ENCODE assay signal across 1 cellular context in the genomic region with DNA sequence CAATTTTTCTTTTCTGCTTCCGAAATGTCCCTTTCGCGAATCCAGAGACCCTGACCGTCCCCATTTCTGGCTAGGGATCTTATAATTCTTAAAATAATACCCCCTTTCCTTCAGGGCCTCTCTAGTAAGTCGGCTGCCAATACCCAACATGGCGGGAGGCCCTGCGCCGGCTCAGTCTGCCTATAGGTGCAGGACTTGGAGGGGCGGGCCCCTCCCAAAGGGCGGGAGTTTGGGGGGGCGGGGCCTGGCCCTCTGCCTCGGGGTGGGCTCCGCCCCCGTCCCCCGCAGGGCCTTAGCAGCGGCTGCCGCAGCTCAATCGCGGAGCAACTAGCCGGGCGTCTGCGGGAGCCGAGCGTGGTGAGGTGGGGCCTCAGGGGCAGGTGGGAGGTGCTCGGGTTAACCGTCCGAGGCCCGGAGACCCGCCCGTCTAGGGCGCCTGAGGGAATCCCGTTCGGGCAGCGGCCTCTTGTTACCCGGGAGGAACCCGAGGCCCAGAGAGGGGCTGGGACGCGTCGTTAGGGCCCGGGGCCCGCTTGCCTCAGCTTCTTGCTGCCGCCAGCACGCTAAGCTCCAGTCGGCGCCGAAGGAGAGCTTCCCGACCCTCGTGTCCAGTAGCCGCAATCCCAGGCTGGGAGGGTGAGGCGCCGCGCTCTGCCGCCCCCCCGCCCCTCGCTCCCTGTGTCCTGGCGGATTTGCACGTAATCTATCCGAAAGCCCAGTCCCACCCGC.
A peak's percentile ranks its signal among the peaks of the same experiment; 100 is the strongest.
TF ChIP-seq lines count a peak whose summit lies in the region.

A gene with protein sequence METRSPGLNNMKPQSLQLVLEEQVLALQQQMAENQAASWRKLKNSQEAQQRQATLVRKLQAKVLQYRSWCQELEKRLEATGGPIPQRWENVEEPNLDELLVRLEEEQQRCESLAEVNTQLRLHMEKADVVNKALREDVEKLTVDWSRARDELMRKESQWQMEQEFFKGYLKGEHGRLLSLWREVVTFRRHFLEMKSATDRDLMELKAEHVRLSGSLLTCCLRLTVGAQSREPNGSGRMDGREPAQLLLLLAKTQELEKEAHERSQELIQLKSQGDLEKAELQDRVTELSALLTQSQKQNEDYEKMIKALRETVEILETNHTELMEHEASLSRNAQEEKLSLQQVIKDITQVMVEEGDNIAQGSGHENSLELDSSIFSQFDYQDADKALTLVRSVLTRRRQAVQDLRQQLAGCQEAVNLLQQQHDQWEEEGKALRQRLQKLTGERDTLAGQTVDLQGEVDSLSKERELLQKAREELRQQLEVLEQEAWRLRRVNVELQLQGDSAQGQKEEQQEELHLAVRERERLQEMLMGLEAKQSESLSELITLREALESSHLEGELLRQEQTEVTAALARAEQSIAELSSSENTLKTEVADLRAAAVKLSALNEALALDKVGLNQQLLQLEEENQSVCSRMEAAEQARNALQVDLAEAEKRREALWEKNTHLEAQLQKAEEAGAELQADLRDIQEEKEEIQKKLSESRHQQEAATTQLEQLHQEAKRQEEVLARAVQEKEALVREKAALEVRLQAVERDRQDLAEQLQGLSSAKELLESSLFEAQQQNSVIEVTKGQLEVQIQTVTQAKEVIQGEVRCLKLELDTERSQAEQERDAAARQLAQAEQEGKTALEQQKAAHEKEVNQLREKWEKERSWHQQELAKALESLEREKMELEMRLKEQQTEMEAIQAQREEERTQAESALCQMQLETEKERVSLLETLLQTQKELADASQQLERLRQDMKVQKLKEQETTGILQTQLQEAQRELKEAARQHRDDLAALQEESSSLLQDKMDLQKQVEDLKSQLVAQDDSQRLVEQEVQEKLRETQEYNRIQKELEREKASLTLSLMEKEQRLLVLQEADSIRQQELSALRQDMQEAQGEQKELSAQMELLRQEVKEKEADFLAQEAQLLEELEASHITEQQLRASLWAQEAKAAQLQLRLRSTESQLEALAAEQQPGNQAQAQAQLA (N-terminal part only) (plus strand): TSS at position 718 of the 729 bp plus-strand sequence. CDS start 6,770 bp downstream, outside the sequence.

TF ChIP-seq in K562, 482 proteins besides CTCF, POLR2A, EP300 and RAD21 (continued from another document and continues in another):
- TF ChIP-seq, protein P1, sequence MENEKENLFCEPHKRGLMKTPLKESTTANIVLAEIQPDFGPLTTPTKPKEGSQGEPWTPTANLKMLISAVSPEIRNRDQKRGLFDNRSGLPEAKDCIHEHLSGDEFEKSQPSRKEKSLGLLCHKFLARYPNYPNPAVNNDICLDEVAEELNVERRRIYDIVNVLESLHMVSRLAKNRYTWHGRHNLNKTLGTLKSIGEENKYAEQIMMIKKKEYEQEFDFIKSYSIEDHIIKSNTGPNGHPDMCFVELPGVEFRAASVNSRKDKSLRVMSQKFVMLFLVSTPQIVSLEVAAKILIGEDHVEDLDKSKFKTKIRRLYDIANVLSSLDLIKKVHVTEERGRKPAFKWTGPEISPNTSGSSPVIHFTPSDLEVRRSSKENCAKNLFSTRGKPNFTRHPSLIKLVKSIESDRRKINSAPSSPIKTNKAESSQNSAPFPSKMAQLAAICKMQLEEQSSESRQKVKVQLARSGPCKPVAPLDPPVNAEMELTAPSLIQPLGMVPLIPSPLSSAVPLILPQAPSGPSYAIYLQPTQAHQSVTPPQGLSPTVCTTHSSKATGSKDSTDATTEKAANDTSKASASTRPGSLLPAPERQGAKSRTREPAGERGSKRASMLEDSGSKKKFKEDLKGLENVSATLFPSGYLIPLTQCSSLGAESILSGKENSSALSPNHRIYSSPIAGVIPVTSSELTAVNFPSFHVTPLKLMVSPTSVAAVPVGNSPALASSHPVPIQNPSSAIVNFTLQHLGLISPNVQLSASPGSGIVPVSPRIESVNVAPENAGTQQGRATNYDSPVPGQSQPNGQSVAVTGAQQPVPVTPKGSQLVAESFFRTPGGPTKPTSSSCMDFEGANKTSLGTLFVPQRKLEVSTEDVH (IDR thresholded peaks at IDR 0.05; ENCODE audit: low read depth, partially characterized antibody): peak; percentile 23
- TF ChIP-seq TEAD1 (CRISPR knock-in tag; IDR thresholded peaks at IDR 0.05) (no peak), GATAD2B (IDR thresholded peaks at IDR 0.05; ENCODE audit: borderline replicate concordance) (no peak), ZNF274 (IDR thresholded peaks at IDR 0.05; ENCODE audit: borderline replicate concordance, low read depth, low read length) (no peak), SP1 (CRISPR knock-in tag; IDR thresholded peaks at IDR 0.05) (peak; percentile 81), CTBP1 (IDR thresholded peaks at IDR 0.05; ENCODE audit: borderline replicate concordance) (peak; percentile 43; the same call in 1 of the 2 replicates), GTF2F1 (IDR thresholded peaks at IDR 0.05; ENCODE audit: low read depth, low read length) (peak; percentile 4; the same call in 1 of the 2 replicates), POLR2AphosphoS5 (IDR thresholded peaks at IDR 0.05; ENCODE audit: control insufficient read depth, insufficient read depth, low read depth, low read length) (peak; percentile 75), FOXK1 (CRISPR knock-in tag; IDR thresholded peaks at IDR 0.05; ENCODE audit: borderline replicate concordance) (0 out of 2 replicates have a peak, but pooled peaks have one; percentile 71), SMAD4 (CRISPR knock-in tag; conservative IDR thresholded peaks at IDR 0.05) (peak; percentile 49; the same call in 1 of the 2 replicates), CREBBP (IDR thresholded peaks at IDR 0.05; ENCODE audit: low read depth, low read length) (no peak), COPS2 (conservative IDR thresholded peaks at IDR 0.05) (no peak), SUPT5H (IDR thresholded peaks at IDR 0.05) (peak; percentile 62), CHD1 (IDR thresholded peaks at IDR 0.05; ENCODE audit: low read length) (peak; percentile 82), FOSL1 (tag; conservative IDR thresholded peaks at IDR 0.05) (no peak), ZNF174 (CRISPR knock-in tag; IDR thresholded peaks at IDR 0.05) (no peak), ZFPM2 (CRISPR knock-in tag; IDR thresholded peaks at IDR 0.05) (no peak), ASH1L (IDR thresholded peaks at IDR 0.05; ENCODE audit: borderline replicate concordance, low read depth, partially characterized antibody) (no peak), SREBF1 (IDR thresholded peaks at IDR 0.05; ENCODE audit: borderline replicate concordance, low read depth, low read length) (no peak), CHCHD3 (CRISPR knock-in tag; IDR thresholded peaks at IDR 0.05) (no peak), HDAC1 (IDR thresholded peaks at IDR 0.05) (0 out of 4 replicates have a peak, but pooled peaks of 1 of the 2 experiments have one; percentile 48), CEBPG (CRISPR knock-in tag; IDR thresholded peaks at IDR 0.05) (no peak), CEBPG (tag; conservative IDR thresholded peaks at IDR 0.05 in 1 of 2, IDR thresholded peaks at IDR 0.05 in 1 of 2) (no peak), TCF7L2 (IDR thresholded peaks at IDR 0.05; ENCODE audit: low read depth, low read length) (0 out of 2 replicates have a peak, but pooled peaks have one; percentile 1), BRD9 (IDR thresholded peaks at IDR 0.05; ENCODE audit: low read depth, partially characterized antibody) (no peak), ZKSCAN1 (IDR thresholded peaks at IDR 0.05; ENCODE audit: low read depth, low read length) (no peak), RCOR1 (IDR thresholded peaks at IDR 0.05; ENCODE audit: borderline replicate concordance in 1 of 2, low read depth in 2 of 2, low read length in 2 of 2) (peak in 1 of 2 experiments; percentile 53; a peak in 1 of 4 replicates), SETDB1 (IDR thresholded peaks at IDR 0.05; ENCODE audit: low read length) (no peak), PML (IDR thresholded peaks at IDR 0.05; ENCODE audit: low read length) (0 out of 2 replicates have a peak, but pooled peaks have one; percentile 56), PHF8 (IDR thresholded peaks at IDR 0.05; ENCODE audit: borderline replicate concordance, low read length) (peak; percentile 68), HMGN3 (IDR thresholded peaks at IDR 0.05; ENCODE audit: borderline replicate concordance, extremely low read depth, insufficient read length, low read depth, low read length) (peak; percentile 91), ZNF766 (CRISPR knock-in tag; conservative IDR thresholded peaks at IDR 0.05) (no peak), TEAD2 (tag; IDR thresholded peaks at IDR 0.05) (no peak)
- TF ChIP-seq, protein P2, sequence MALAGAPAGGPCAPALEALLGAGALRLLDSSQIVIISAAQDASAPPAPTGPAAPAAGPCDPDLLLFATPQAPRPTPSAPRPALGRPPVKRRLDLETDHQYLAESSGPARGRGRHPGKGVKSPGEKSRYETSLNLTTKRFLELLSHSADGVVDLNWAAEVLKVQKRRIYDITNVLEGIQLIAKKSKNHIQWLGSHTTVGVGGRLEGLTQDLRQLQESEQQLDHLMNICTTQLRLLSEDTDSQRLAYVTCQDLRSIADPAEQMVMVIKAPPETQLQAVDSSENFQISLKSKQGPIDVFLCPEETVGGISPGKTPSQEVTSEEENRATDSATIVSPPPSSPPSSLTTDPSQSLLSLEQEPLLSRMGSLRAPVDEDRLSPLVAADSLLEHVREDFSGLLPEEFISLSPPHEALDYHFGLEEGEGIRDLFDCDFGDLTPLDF (CRISPR knock-in tag; IDR thresholded peaks at IDR 0.05): peak; percentile 91
- TF ChIP-seq, protein P3, sequence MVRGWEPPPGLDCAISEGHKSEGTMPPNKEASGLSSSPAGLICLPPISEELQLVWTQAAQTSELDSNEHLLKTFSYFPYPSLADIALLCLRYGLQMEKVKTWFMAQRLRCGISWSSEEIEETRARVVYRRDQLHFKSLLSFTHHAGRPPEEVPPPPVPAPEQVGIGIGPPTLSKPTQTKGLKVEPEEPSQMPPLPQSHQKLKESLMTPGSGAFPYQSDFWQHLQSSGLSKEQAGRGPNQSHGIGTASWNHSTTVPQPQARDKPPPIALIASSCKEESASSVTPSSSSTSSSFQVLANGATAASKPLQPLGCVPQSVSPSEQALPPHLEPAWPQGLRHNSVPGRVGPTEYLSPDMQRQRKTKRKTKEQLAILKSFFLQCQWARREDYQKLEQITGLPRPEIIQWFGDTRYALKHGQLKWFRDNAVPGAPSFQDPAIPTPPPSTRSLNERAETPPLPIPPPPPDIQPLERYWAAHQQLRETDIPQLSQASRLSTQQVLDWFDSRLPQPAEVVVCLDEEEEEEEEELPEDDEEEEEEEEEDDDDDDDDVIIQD (CRISPR knock-in tag; IDR thresholded peaks at IDR 0.05): no peak
- TF ChIP-seq, protein P4, sequence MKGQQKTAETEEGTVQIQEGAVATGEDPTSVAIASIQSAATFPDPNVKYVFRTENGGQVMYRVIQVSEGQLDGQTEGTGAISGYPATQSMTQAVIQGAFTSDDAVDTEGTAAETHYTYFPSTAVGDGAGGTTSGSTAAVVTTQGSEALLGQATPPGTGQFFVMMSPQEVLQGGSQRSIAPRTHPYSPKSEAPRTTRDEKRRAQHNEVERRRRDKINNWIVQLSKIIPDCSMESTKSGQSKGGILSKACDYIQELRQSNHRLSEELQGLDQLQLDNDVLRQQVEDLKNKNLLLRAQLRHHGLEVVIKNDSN (CRISPR knock-in tag; IDR thresholded peaks at IDR 0.05): no peak
- TF ChIP-seq, protein P5, sequence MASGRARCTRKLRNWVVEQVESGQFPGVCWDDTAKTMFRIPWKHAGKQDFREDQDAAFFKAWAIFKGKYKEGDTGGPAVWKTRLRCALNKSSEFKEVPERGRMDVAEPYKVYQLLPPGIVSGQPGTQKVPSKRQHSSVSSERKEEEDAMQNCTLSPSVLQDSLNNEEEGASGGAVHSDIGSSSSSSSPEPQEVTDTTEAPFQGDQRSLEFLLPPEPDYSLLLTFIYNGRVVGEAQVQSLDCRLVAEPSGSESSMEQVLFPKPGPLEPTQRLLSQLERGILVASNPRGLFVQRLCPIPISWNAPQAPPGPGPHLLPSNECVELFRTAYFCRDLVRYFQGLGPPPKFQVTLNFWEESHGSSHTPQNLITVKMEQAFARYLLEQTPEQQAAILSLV (tag; IDR thresholded peaks at IDR 0.05): no peak
- TF ChIP-seq, protein P6, sequence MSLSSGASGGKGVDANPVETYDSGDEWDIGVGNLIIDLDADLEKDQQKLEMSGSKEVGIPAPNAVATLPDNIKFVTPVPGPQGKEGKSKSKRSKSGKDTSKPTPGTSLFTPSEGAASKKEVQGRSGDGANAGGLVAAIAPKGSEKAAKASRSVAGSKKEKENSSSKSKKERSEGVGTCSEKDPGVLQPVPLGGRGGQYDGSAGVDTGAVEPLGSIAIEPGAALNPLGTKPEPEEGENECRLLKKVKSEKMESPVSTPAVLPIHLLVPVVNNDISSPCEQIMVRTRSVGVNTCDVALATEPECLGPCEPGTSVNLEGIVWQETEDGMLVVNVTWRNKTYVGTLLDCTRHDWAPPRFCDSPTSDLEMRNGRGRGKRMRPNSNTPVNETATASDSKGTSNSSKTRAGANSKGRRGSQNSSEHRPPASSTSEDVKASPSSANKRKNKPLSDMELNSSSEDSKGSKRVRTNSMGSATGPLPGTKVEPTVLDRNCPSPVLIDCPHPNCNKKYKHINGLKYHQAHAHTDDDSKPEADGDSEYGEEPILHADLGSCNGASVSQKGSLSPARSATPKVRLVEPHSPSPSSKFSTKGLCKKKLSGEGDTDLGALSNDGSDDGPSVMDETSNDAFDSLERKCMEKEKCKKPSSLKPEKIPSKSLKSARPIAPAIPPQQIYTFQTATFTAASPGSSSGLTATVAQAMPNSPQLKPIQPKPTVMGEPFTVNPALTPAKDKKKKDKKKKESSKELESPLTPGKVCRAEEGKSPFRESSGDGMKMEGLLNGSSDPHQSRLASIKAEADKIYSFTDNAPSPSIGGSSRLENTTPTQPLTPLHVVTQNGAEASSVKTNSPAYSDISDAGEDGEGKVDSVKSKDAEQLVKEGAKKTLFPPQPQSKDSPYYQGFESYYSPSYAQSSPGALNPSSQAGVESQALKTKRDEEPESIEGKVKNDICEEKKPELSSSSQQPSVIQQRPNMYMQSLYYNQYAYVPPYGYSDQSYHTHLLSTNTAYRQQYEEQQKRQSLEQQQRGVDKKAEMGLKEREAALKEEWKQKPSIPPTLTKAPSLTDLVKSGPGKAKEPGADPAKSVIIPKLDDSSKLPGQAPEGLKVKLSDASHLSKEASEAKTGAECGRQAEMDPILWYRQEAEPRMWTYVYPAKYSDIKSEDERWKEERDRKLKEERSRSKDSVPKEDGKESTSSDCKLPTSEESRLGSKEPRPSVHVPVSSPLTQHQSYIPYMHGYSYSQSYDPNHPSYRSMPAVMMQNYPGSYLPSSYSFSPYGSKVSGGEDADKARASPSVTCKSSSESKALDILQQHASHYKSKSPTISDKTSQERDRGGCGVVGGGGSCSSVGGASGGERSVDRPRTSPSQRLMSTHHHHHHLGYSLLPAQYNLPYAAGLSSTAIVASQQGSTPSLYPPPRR (CRISPR knock-in tag; IDR thresholded peaks at IDR 0.05; ENCODE audit: borderline replicate concordance): no peak
- TF ChIP-seq, protein P7, sequence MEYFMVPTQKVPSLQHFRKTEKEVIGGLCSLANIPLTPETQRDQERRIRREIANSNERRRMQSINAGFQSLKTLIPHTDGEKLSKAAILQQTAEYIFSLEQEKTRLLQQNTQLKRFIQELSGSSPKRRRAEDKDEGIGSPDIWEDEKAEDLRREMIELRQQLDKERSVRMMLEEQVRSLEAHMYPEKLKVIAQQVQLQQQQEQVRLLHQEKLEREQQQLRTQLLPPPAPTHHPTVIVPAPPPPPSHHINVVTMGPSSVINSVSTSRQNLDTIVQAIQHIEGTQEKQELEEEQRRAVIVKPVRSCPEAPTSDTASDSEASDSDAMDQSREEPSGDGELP (CRISPR knock-in tag; IDR thresholded peaks at IDR 0.05; ENCODE audit: borderline replicate concordance): peak; percentile 62; the same call in 1 of the 2 replicates
- TF ChIP-seq, protein P8, sequence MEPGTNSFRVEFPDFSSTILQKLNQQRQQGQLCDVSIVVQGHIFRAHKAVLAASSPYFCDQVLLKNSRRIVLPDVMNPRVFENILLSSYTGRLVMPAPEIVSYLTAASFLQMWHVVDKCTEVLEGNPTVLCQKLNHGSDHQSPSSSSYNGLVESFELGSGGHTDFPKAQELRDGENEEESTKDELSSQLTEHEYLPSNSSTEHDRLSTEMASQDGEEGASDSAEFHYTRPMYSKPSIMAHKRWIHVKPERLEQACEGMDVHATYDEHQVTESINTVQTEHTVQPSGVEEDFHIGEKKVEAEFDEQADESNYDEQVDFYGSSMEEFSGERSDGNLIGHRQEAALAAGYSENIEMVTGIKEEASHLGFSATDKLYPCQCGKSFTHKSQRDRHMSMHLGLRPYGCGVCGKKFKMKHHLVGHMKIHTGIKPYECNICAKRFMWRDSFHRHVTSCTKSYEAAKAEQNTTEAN (CRISPR knock-in tag; IDR thresholded peaks at IDR 0.05): peak; percentile 84
